ENCODE assay signal across 23 cellular contexts in the genomic region with DNA sequence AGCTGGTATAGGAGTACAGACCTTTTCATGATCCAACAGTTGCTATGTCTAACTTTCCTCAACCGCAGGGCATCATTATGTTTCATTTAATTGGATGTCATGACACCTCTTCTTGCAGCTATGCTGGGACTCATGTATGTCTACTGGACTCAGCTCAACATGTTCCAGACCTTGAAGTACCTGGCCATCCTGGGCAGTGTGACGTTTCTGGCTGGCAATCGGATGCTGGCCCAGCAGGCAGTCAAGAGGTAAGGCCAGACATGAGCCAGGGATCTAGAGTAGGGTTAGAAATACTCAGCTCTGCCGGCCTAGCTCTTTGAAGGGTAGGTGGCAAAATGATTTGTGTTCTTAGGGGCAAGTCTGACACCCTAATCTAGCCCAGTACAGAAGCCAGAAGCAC. TPM values are rescaled to one million over a fixed set of nuclear protein-coding genes. Genes with fewer than 3 reads are reported as not detected.
"Had no signal": no experiment of that assay in that cellular context is flagged by ENCODE, and none has a peak within 500 bp of the region (broad histone marks: within the 10 kb centered on the region; RNA-seq: fewer than 3 reads in every experiment).

No MANE protein-coding gene starts in this region.

- H3K27me3 Mint-ChIP-seq: activated naive CD4-positive, alpha-beta T cell treated with anti-CD3 and anti-CD28 coated beads, Interleukin-2, amount 50 U/mL, for 24 hours; type B pancreatic cell had no signal

- H3K4me1 ChIP-seq: foreskin keratinocyte, lower lobe of right lung, testis had no signal

- H3K9me3 Mint-ChIP-seq: activated naive CD4-positive, alpha-beta T cell treated with anti-CD3 and anti-CD28 coated beads, Interleukin-2, amount 50 U/mL, for 24 hours; natural killer cell; type B pancreatic cell had no signal

- ATAC-seq: foreskin keratinocyte, lower lobe of right lung, natural killer cell had no signal

- H3K27ac ChIP-seq: adrenal gland, epithelial cell of prostate, foreskin keratinocyte, lower lobe of right lung, testis, VCaP had no signal

- H3K9me3 ChIP-seq: adrenal gland, lower lobe of right lung, stomach, testis had no signal

- DNase-seq: activated CD4-positive, alpha-beta T cell treated with anti-CD3 and anti-CD28 coated beads for 1 hour; activated CD4-positive, alpha-beta T cell treated with anti-CD3 and anti-CD28 coated beads, Interleukin-2, amount 50 U/mL, for 4 hours; activated gamma-delta T cell; foreskin keratinocyte; kidney glomerular epithelial cell; lower lobe of right lung; natural killer cell; nucleus accumbens; small intestine; stimulated activated CD4-positive, alpha-beta T cell treated with anti-CD3 and anti-CD28 coated beads, Interleukin-15, amount 100 ng/mL, for 24 hours; stimulated activated CD4-positive, alpha-beta T cell treated with anti-CD3 and anti-CD28 coated beads, Interleukin-2, amount 100 ng/mL, for 48 hours; stomach; T-helper 2 cell; testis had no signal

- H3K4me3 ChIP-seq: adrenal gland, lower lobe of right lung, stomach, testis had no signal

- H3K4me3 Mint-ChIP-seq: activated naive CD4-positive, alpha-beta T cell treated with anti-CD3 and anti-CD28 coated beads, Interleukin-2, amount 50 U/mL, for 24 hours; natural killer cell; type B pancreatic cell had no signal

- H3K27ac Mint-ChIP-seq: activated naive CD4-positive, alpha-beta T cell treated with anti-CD3 and anti-CD28 coated beads, Interleukin-2, amount 50 U/mL, for 24 hours; natural killer cell; type B pancreatic cell had no signal

- H3K27me3 ChIP-seq: adrenal gland, foreskin keratinocyte, stomach, testis had no signal

- H3K4me1 Mint-ChIP-seq: activated naive CD4-positive, alpha-beta T cell treated with anti-CD3 and anti-CD28 coated beads, Interleukin-2, amount 50 U/mL, for 24 hours; natural killer cell had no signal

RNA-seq across cellular contexts. Expression of a gene that starts 25.2 kb away (rescaled TPM):
- total RNA-seq: adrenal gland, astrocyte, bronchial epithelial cell, dermis microvascular lymphatic vessel endothelial cell, fibroblast of lung, foreskin keratinocyte, lower lobe of right lung, natural killer cell, stomach, testis had no signal
